In the genomic region with DNA sequence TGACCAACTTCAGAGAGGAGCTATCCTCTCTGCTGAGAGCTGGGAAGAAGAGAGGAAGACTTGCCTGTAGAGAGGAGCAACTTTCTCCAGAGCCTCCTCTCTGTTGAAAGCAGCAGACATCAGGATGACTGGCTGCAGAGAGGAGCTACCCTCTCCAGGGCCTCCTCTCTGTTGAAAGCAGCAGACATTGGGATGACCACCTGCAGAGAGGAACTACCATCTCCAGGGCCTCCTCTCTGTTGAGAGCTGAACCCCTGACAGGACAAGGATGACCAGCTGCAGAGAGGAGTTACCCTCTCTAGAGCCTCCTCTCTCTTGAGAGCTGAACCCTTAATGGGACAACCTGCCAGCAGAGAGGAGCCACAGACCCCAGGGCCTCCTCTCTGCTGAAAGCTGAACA, we compare ENCODE assay signal across 10 cellular contexts.
"Had no signal": no experiment of that assay in that cellular context is flagged by ENCODE, and none has a peak within 500 bp of the region (broad histone marks: within the 10 kb centered on the region; RNA-seq: fewer than 3 reads in every experiment).

No MANE protein-coding gene starts in this region.

- FAIRE-seq: H1, H54, HepG2 had no signal

- H3K27ac ChIP-seq: HL-60 had no signal

- DNase-seq: H9, HCEC 1CT, HFFc6, KG1 had no signal

- H3K4me3 Mint-ChIP-seq: GM23338, H9, HFFc6, IgD-negative memory B cell had no signal

- H2AFZ ChIP-seq: GM23338 had no signal

- H3K27me3 Mint-ChIP-seq: IgD-negative memory B cell had no signal

- H3K4me3 ChIP-seq: GM23338 had no signal

- H3K4me2 ChIP-seq: GM23338 had no signal

- H3K27ac Mint-ChIP-seq: GM23338, H9, HFFc6, IgD-negative memory B cell had no signal

- ATAC-seq: GM23338, HepG2 had no signal

- H3K4me1 Mint-ChIP-seq: GM23338, H9, IgD-negative memory B cell had no signal
